ENCODE assay signal across 1 cellular context in genomic region chr15:74433592-74434259, GRCh38.
TF ChIP-seq lines count a peak whose summit lies in the region.

A gene with protein sequence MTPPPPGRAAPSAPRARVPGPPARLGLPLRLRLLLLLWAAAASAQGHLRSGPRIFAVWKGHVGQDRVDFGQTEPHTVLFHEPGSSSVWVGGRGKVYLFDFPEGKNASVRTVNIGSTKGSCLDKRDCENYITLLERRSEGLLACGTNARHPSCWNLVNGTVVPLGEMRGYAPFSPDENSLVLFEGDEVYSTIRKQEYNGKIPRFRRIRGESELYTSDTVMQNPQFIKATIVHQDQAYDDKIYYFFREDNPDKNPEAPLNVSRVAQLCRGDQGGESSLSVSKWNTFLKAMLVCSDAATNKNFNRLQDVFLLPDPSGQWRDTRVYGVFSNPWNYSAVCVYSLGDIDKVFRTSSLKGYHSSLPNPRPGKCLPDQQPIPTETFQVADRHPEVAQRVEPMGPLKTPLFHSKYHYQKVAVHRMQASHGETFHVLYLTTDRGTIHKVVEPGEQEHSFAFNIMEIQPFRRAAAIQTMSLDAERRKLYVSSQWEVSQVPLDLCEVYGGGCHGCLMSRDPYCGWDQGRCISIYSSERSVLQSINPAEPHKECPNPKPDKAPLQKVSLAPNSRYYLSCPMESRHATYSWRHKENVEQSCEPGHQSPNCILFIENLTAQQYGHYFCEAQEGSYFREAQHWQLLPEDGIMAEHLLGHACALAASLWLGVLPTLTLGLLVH (minus strand): TSS chr15:74433958. CDS start chr15:74433918, 40 bp downstream.

TF ChIP-seq in GM12878, 131 proteins besides CTCF, POLR2A, EP300 and RAD21 (continued from another document and continues in another):
- TF ChIP-seq, protein P1, sequence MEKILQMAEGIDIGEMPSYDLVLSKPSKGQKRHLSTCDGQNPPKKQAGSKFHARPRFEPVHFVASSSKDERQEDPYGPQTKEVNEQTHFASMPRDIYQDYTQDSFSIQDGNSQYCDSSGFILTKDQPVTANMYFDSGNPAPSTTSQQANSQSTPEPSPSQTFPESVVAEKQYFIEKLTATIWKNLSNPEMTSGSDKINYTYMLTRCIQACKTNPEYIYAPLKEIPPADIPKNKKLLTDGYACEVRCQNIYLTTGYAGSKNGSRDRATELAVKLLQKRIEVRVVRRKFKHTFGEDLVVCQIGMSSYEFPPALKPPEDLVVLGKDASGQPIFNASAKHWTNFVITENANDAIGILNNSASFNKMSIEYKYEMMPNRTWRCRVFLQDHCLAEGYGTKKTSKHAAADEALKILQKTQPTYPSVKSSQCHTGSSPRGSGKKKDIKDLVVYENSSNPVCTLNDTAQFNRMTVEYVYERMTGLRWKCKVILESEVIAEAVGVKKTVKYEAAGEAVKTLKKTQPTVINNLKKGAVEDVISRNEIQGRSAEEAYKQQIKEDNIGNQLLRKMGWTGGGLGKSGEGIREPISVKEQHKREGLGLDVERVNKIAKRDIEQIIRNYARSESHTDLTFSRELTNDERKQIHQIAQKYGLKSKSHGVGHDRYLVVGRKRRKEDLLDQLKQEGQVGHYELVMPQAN (conservative IDR thresholded peaks at IDR 0.05) = peak; percentile 95
- peak; percentile 34 for TF ChIP-seq SP1 (IDR thresholded peaks at IDR 0.05; ENCODE audit: low read depth, low read length)
- no peak for TF ChIP-seq NFYA (IDR thresholded peaks at IDR 0.05; ENCODE audit: borderline replicate concordance, low read depth, low read length)
- TF ChIP-seq BCL11A (IDR thresholded peaks at IDR 0.05; ENCODE audit: low read depth, low read length) = peak; percentile 63; the same call in 1 of the 2 replicates
- TF ChIP-seq SREBF2 (IDR thresholded peaks at IDR 0.05; ENCODE audit: low read length) = no peak
- TF ChIP-seq, protein P2, sequence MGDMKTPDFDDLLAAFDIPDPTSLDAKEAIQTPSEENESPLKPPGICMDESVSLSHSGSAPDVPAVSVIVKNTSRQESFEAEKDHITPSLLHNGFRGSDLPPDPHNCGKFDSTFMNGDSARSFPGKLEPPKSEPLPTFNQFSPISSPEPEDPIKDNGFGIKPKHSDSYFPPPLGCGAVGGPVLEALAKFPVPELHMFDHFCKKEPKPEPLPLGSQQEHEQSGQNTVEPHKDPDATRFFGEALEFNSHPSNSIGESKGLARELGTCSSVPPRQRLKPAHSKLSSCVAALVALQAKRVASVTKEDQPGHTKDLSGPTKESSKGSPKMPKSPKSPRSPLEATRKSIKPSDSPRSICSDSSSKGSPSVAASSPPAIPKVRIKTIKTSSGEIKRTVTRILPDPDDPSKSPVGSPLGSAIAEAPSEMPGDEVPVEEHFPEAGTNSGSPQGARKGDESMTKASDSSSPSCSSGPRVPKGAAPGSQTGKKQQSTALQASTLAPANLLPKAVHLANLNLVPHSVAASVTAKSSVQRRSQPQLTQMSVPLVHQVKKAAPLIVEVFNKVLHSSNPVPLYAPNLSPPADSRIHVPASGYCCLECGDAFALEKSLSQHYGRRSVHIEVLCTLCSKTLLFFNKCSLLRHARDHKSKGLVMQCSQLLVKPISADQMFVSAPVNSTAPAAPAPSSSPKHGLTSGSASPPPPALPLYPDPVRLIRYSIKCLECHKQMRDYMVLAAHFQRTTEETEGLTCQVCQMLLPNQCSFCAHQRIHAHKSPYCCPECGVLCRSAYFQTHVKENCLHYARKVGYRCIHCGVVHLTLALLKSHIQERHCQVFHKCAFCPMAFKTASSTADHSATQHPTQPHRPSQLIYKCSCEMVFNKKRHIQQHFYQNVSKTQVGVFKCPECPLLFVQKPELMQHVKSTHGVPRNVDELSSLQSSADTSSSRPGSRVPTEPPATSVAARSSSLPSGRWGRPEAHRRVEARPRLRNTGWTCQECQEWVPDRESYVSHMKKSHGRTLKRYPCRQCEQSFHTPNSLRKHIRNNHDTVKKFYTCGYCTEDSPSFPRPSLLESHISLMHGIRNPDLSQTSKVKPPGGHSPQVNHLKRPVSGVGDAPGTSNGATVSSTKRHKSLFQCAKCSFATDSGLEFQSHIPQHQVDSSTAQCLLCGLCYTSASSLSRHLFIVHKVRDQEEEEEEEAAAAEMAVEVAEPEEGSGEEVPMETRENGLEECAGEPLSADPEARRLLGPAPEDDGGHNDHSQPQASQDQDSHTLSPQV (IDR thresholded peaks at IDR 0.05) = 0 out of 2 replicates have a peak, but pooled peaks have one; percentile 36
- no peak for TF ChIP-seq ZBTB40 (IDR thresholded peaks at IDR 0.05; ENCODE audit: borderline replicate concordance)
- TF ChIP-seq ZZZ3 (IDR thresholded peaks at IDR 0.05; ENCODE audit: control insufficient read depth, insufficient read length, low read depth) = no peak
- TF ChIP-seq, protein P3, sequence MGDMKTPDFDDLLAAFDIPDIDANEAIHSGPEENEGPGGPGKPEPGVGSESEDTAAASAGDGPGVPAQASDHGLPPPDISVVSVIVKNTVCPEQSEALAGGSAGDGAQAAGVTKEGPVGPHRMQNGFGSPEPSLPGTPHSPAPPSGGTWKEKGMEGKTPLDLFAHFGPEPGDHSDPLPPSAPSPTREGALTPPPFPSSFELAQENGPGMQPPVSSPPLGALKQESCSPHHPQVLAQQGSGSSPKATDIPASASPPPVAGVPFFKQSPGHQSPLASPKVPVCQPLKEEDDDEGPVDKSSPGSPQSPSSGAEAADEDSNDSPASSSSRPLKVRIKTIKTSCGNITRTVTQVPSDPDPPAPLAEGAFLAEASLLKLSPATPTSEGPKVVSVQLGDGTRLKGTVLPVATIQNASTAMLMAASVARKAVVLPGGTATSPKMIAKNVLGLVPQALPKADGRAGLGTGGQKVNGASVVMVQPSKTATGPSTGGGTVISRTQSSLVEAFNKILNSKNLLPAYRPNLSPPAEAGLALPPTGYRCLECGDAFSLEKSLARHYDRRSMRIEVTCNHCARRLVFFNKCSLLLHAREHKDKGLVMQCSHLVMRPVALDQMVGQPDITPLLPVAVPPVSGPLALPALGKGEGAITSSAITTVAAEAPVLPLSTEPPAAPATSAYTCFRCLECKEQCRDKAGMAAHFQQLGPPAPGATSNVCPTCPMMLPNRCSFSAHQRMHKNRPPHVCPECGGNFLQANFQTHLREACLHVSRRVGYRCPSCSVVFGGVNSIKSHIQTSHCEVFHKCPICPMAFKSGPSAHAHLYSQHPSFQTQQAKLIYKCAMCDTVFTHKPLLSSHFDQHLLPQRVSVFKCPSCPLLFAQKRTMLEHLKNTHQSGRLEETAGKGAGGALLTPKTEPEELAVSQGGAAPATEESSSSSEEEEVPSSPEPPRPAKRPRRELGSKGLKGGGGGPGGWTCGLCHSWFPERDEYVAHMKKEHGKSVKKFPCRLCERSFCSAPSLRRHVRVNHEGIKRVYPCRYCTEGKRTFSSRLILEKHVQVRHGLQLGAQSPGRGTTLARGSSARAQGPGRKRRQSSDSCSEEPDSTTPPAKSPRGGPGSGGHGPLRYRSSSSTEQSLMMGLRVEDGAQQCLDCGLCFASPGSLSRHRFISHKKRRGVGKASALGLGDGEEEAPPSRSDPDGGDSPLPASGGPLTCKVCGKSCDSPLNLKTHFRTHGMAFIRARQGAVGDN (IDR thresholded peaks at IDR 0.05) = peak; percentile 84
- TF ChIP-seq RAD51 (IDR thresholded peaks at IDR 0.05) = no peak
- no peak for TF ChIP-seq ZBTB4 (CRISPR knock-in tag; IDR thresholded peaks at IDR 0.05)
- TF ChIP-seq CBFB (IDR thresholded peaks at IDR 0.05; ENCODE audit: low read depth) = 0 out of 2 replicates have a peak, but pooled peaks have one; percentile 67
- no peak for TF ChIP-seq NR2C2 (IDR thresholded peaks at IDR 0.05; ENCODE audit: borderline replicate concordance, control insufficient read depth, insufficient read length, low read depth)
- peak; percentile 43; the same call in 1 of the 2 replicates for TF ChIP-seq YY1 (IDR thresholded peaks at IDR 0.05; ENCODE audit: low read depth, low read length)
- no peak for TF ChIP-seq CBX3 (IDR thresholded peaks at IDR 0.05; ENCODE audit: borderline replicate concordance, low read depth)
- peak; percentile 11; the same call in 1 of the 2 replicates for TF ChIP-seq HCFC1 (IDR thresholded peaks at IDR 0.05; ENCODE audit: low read length)
- no peak for TF ChIP-seq KDM1A (IDR thresholded peaks at IDR 0.05; ENCODE audit: borderline replicate concordance)
- TF ChIP-seq ZNF274 (IDR thresholded peaks at IDR 0.05; ENCODE audit: insufficient read depth, insufficient read length) = no peak
- peak; percentile 60 for TF ChIP-seq BCL3 (IDR thresholded peaks at IDR 0.05; ENCODE audit: borderline replicate concordance, insufficient read depth, low read depth, low read length, poor library complexity, severe bottlenecking)
- no peak for TF ChIP-seq NRF1 (conservative IDR thresholded peaks at IDR 0.05; ENCODE audit: low read depth, low read length)
- 0 out of 2 replicates have a peak, but pooled peaks have one; percentile 46 for TF ChIP-seq RCOR1 (conservative IDR thresholded peaks at IDR 0.05; ENCODE audit: low read depth, low read length)
- peak; percentile 54 for TF ChIP-seq HDAC6 (IDR thresholded peaks at IDR 0.05; ENCODE audit: unreplicated experiment)
- no peak for TF ChIP-seq IRF4 (IDR thresholded peaks at IDR 0.05; ENCODE audit: low read depth, low read length)
